9 cellular contexts compared by ENCODE assay signal in genomic region chr11:46382644-46383403, GRCh38. TPM values are rescaled to one million over a fixed set of nuclear protein-coding genes. Genes with fewer than 3 reads are reported as not detected.
A peak's percentile ranks its signal among the peaks of the same experiment; 100 is the strongest.
DNase-seq lines count a peak whose midpoint lies in the region; ATAC-seq lines count a peak whose summit lies in the region.
"Had no signal": no experiment of that assay in that cellular context is flagged by ENCODE, and none has a peak within 500 bp of the region (broad histone marks: within the 10 kb centered on the region; RNA-seq: fewer than 3 reads in every experiment).

No MANE protein-coding gene starts in this region.

- peaks cover 18% of the 10 kb centered on the region for H3K27me3 Mint-ChIP-seq in activated naive CD4-positive, alpha-beta T cell treated with anti-CD3 and anti-CD28 coated beads, Interleukin-2, amount 50 U/mL, for 24 hours

- no peak for ATAC-seq in activated naive CD4-positive, alpha-beta T cell treated with anti-CD3 and anti-CD28 coated beads, Interleukin-2, amount 50 U/mL, for 72 hours
- ATAC-seq in aorta (ENCODE audit: low FRiP score) (no peak), GM18867 (IDR thresholded peaks at IDR 0.05; ENCODE audit: unreplicated experiment) (no peak), HG02981 (IDR thresholded peaks at IDR 0.05; ENCODE audit: unreplicated experiment) (no peak)

- H3K4me3 Mint-ChIP-seq in activated naive CD4-positive, alpha-beta T cell treated with anti-CD3 and anti-CD28 coated beads, Interleukin-2, amount 50 U/mL, for 24 hours = peak overlapping the region; percentile 73

- H3K36me3 ChIP-seq in aorta (ENCODE audit: control insufficient read depth in 1 of 2, insufficient read depth in 2 of 2, low read length in 1 of 2) = no peaks in the 10 kb centered on the region

- no peak overlapping the region for H3K27ac Mint-ChIP-seq in activated naive CD4-positive, alpha-beta T cell treated with anti-CD3 and anti-CD28 coated beads, Interleukin-2, amount 50 U/mL, for 24 hours
- no peak overlapping the region for H3K27ac Mint-ChIP-seq in activated naive CD4-positive, alpha-beta T cell treated with anti-CD3 and anti-CD28 coated beads, Interleukin-2, amount 50 U/mL, for 72 hours
- H3K27ac Mint-ChIP-seq: dendritic cell treated with granulocyte-macrophage colony-stimulating factor and Interleukin-4, amounts not matched to agents 40 ng/mL and 50 ng/mL, for 4 days had no signal

- WGBS in aorta, 2 donors = 51 to 53% methylated on average over 18 of the region's 18 CpGs

- H3K36me3 Mint-ChIP-seq in activated naive CD4-positive, alpha-beta T cell treated with anti-CD3 and anti-CD28 coated beads, Interleukin-2, amount 50 U/mL, for 24 hours = no peaks in the 10 kb centered on the region
- peaks cover 0 to 4% of the 10 kb centered on the region in 2 donors for H3K36me3 Mint-ChIP-seq in activated naive CD4-positive, alpha-beta T cell treated with anti-CD3 and anti-CD28 coated beads, Interleukin-2, amount 50 U/mL, for 72 hours

- H3K9me3 ChIP-seq in aorta (ENCODE audit: control insufficient read depth, low read length) = no peaks in the 10 kb centered on the region

- H3K4me3 ChIP-seq in aorta (ENCODE audit: low read length in 2 of 2) = no peak overlapping the region

- H3K9me3 Mint-ChIP-seq in activated naive CD4-positive, alpha-beta T cell treated with anti-CD3 and anti-CD28 coated beads, Interleukin-2, amount 50 U/mL, for 24 hours = no peaks in the 10 kb centered on the region
- no peaks in the 10 kb centered on the region for H3K9me3 Mint-ChIP-seq in activated naive CD4-positive, alpha-beta T cell treated with anti-CD3 and anti-CD28 coated beads, Interleukin-2, amount 50 U/mL, for 72 hours
- H3K9me3 Mint-ChIP-seq: dendritic cell treated with granulocyte-macrophage colony-stimulating factor and Interleukin-4, amounts not matched to agents 40 ng/mL and 50 ng/mL, for 4 days had no signal

- intact Hi-C loops in aorta (cut with DNase I) = no loop called here

- H3K27me3 ChIP-seq in aorta (ENCODE audit: control insufficient read depth in 1 of 2, insufficient read depth in 2 of 2, low read length in 1 of 2) = no peaks in the 10 kb centered on the region

- no peaks in the 10 kb centered on the region for H3K4me1 ChIP-seq in aorta (ENCODE audit: control insufficient read depth in 1 of 2, insufficient read depth in 2 of 2, low read length in 2 of 2)

- DNase-seq in activated naive CD4-positive, alpha-beta T cell treated with anti-CD3 and anti-CD28 coated beads, Interleukin-2, amount 50 U/mL, for 72 hours (ENCODE audit: low spot score in 2 of 2) = no peak
- DNase-seq in NCI-H82 treated with DMSO at 0.1 percent for 48 hours (lab: John Stamatoyannopoulos, UW; ENCODE audit: unreplicated experiment) = peak; percentile 10
- peak; percentile 70 for DNase-seq in epidermal melanocyte (ENCODE audit: insufficient read length, low spot score)
- DNase-seq in occipital lobe (lab: John Stamatoyannopoulos, UW) = peak; percentile 31
- DNase-seq in aorta = no peak

- H3K4me1 Mint-ChIP-seq in activated naive CD4-positive, alpha-beta T cell treated with anti-CD3 and anti-CD28 coated beads, Interleukin-2, amount 50 U/mL, for 24 hours = peaks cover 12% of the 10 kb centered on the region

- H3K27ac ChIP-seq in aorta (ENCODE audit: low read depth in 1 of 2, low read length in 2 of 2) = no peak overlapping the region

RNA-seq across cellular contexts. Expression of gene MDK, which starts 1.4 kb away (rescaled TPM):
- total RNA-seq in activated naive CD4-positive, alpha-beta T cell treated with anti-CD3 and anti-CD28 coated beads, Interleukin-2, amount 50 U/mL, for 72 hours = 10 to 100 TPM in 1 of 2 donors, 1 to 10 TPM in 1; 5.8 to 14.8 TPM
- total RNA-seq in occipital lobe = 15.1 TPM
- total RNA-seq in aorta = 10 to 100 TPM; 11.8 to 23.4 TPM
- 10 to 100 TPM; 15.8 to 40.3 TPM for polyA plus RNA-seq in aorta

RNA-seq across cellular contexts. Expression of gene CHRM4, which starts 8.8 kb away (rescaled TPM):
- total RNA-seq in activated naive CD4-positive, alpha-beta T cell treated with anti-CD3 and anti-CD28 coated beads, Interleukin-2, amount 50 U/mL, for 72 hours = under 1 TPM in 1 of 2 donors, not detected in 1; 0.64 TPM
- total RNA-seq in occipital lobe = 0.78 TPM
- under 1 TPM in 1 of 2 donors, not detected in 1; 0.29 TPM for total RNA-seq in aorta
- polyA plus RNA-seq in aorta = 1 to 10 TPM in 1 of 2 donors, under 1 TPM in 1; 0.28 to 1.9 TPM

RNA-seq across cellular contexts. Expression of gene DGKZ, which starts 35.6 kb away (rescaled TPM):
- 100 to 1,000 TPM in 1 of 2 donors, 10 to 100 TPM in 1; 88.0 to 108 TPM for total RNA-seq in activated naive CD4-positive, alpha-beta T cell treated with anti-CD3 and anti-CD28 coated beads, Interleukin-2, amount 50 U/mL, for 72 hours
- total RNA-seq in occipital lobe (33.5 TPM), aorta (10 to 100 TPM; 36.1 to 61.1 TPM)
- polyA plus RNA-seq in aorta = 10 to 100 TPM; 15.8 to 33.4 TPM

Comparison
In these comparisons a context has a peak if more than half of its experiments do, and no peak if none do; other contexts are left out.
1. DNase-seq: peak in NCI-H82 treated with DMSO at 0.1 percent for 48 hours (single experiment), epidermal melanocyte (single experiment) and occipital lobe (single experiment); none in activated naive CD4-positive, alpha-beta T cell treated with anti-CD3 and anti-CD28 coated beads, Interleukin-2, amount 50 U/mL, for 72 hours (0 of 2) and aorta (0 of 2).